11 cellular contexts compared by ENCODE assay signal in genomic region chr2:47785986-47786385, GRCh38. TPM values are rescaled to one million over a fixed set of nuclear protein-coding genes. Genes with fewer than 3 reads are reported as not detected.
DNase-seq lines count a peak whose midpoint lies in the region; ATAC-seq and TF ChIP-seq lines count a peak whose summit lies in the region.
"Had no signal": no experiment of that assay in that cellular context is flagged by ENCODE, and none has a peak within 500 bp of the region (broad histone marks: within the 10 kb centered on the region; RNA-seq: fewer than 3 reads in every experiment).

No MANE protein-coding gene starts in this region.

- TF ChIP-seq CTCF in chondrocyte (IDR thresholded peaks at IDR 0.05), result no peak

- CTCF ChIA-PET in activated naive CD4-positive, alpha-beta T cell treated with anti-CD3 and anti-CD28 coated beads for 36 hours (lab: Charles Lee), result no interaction called here

- intact Hi-C loops in activated naive CD4-positive, alpha-beta T cell treated with anti-CD3 and anti-CD28 coated beads for 36 hours (cut with micrococcal nuclease), result loop anchor here (5.0 to 10.0 kb wide), 2 partner anchors 36 to 559 kb away; no protein-coding TSS in a partner anchor

- H3K27ac Mint-ChIP-seq in activated naive CD4-positive, alpha-beta T cell treated with anti-CD3 and anti-CD28 coated beads for 36 hours, result peak overlapping the region; percentile 65
- H3K27ac Mint-ChIP-seq in chondrocyte (ENCODE audit: unreplicated experiment), result peak overlapping the region; percentile 28

- peak overlapping the region; percentile 64 for H3K27ac ChIP-seq in substantia nigra (ENCODE audit: low read depth, low read length, poor library complexity, severe bottlenecking)
- H3K27ac ChIP-seq: SJSA1 had no signal

- peak overlapping the region; percentile 18 for H3K4me3 ChIP-seq in NT2/D1 (ENCODE audit: insufficient read length, low read depth)
- H3K4me3 ChIP-seq: mucosa of descending colon, SJSA1 had no signal

- peaks cover 36% of the 10 kb centered on the region for H3K36me3 ChIP-seq in NT2/D1 (ENCODE audit: insufficient read depth, insufficient read length, low read length)

- no peak for DNase-seq in activated naive CD4-positive, alpha-beta T cell treated with anti-CD3 and anti-CD28 coated beads for 36 hours
- DNase-seq in activated naive CD4-positive, alpha-beta T cell (lab: John Stamatoyannopoulos, UW), result no peak
- DNase-seq in NT2/D1 (ENCODE audit: low read depth, low spot score) (no peak), chondrocyte (ENCODE audit: low spot score) (no peak), substantia nigra (lab: John Stamatoyannopoulos, UW) (no peak)
- DNase-seq in stimulated activated CD4-positive, alpha-beta T cell treated with anti-CD3 and anti-CD28 coated beads, Interleukin-12 subunit alpha, Interleukin-12 subunit beta, amount 100 ng/mL, for 4 hours, result no peak
- DNase-seq: mucosa of descending colon; stimulated activated CD4-positive, alpha-beta T cell treated with anti-CD3 and anti-CD28 coated beads, Interleukin-2, amount 100 ng/mL, for 24 hours had no signal

- no peaks in the 10 kb centered on the region for H3K4me1 ChIP-seq in NT2/D1 (ENCODE audit: insufficient read depth, insufficient read length)

- ATAC-seq in HG03571 (IDR thresholded peaks at IDR 0.05; ENCODE audit: unreplicated experiment) (no peak), HG03521 (IDR thresholded peaks at IDR 0.05; ENCODE audit: unreplicated experiment) (no peak)
- ATAC-seq: mucosa of descending colon had no signal

- H3K9me3 Mint-ChIP-seq in activated naive CD4-positive, alpha-beta T cell treated with anti-CD3 and anti-CD28 coated beads for 36 hours, result no peaks in the 10 kb centered on the region
- no peaks in the 10 kb centered on the region for H3K9me3 Mint-ChIP-seq in chondrocyte (ENCODE audit: low read depth)

- peak overlapping the region; percentile 42 for H3K9ac ChIP-seq in NT2/D1 (ENCODE audit: insufficient read length, low read depth)

- H3K27me3 Mint-ChIP-seq in activated naive CD4-positive, alpha-beta T cell treated with anti-CD3 and anti-CD28 coated beads for 36 hours (ENCODE audit: low read depth), result no peaks in the 10 kb centered on the region
- no peaks in the 10 kb centered on the region for H3K27me3 Mint-ChIP-seq in chondrocyte (ENCODE audit: low read depth)

- H3K4me3 Mint-ChIP-seq in activated naive CD4-positive, alpha-beta T cell treated with anti-CD3 and anti-CD28 coated beads for 36 hours, result peak overlapping the region; percentile 34
- H3K4me3 Mint-ChIP-seq in chondrocyte (ENCODE audit: unreplicated experiment), result no peak overlapping the region

- H3K36me3 Mint-ChIP-seq in activated naive CD4-positive, alpha-beta T cell treated with anti-CD3 and anti-CD28 coated beads for 36 hours (ENCODE audit: low read depth), result peaks cover 23% of the 10 kb centered on the region
- peaks cover 2% of the 10 kb centered on the region for H3K36me3 Mint-ChIP-seq in chondrocyte (ENCODE audit: low read depth)

- H3K9me3 ChIP-seq in NT2/D1 (ENCODE audit: insufficient read depth, low read length), result no peaks in the 10 kb centered on the region
- H3K9me3 ChIP-seq: mucosa of descending colon, SJSA1 had no signal

- peaks cover 40% of the 10 kb centered on the region for H3K4me1 Mint-ChIP-seq in activated naive CD4-positive, alpha-beta T cell treated with anti-CD3 and anti-CD28 coated beads for 36 hours (ENCODE audit: low read depth)
- peaks cover 33% of the 10 kb centered on the region for H3K4me1 Mint-ChIP-seq in chondrocyte (ENCODE audit: low read depth)

- no peaks in the 10 kb centered on the region for H3K27me3 ChIP-seq in NT2/D1 (ENCODE audit: insufficient read depth, insufficient read length)
- H3K27me3 ChIP-seq: SJSA1 had no signal

RNA-seq across cellular contexts. Expression of gene MSH6, which starts 3.0 kb away (rescaled TPM):
- total RNA-seq in activated naive CD4-positive, alpha-beta T cell treated with anti-CD3 and anti-CD28 coated beads for 36 hours, result 100 to 1,000 TPM; 127 to 128 TPM
- total RNA-seq in chondrocyte, result 53.4 to 80.6 TPM (median 59.7 TPM) in 3 replicates
